In the genomic region with DNA sequence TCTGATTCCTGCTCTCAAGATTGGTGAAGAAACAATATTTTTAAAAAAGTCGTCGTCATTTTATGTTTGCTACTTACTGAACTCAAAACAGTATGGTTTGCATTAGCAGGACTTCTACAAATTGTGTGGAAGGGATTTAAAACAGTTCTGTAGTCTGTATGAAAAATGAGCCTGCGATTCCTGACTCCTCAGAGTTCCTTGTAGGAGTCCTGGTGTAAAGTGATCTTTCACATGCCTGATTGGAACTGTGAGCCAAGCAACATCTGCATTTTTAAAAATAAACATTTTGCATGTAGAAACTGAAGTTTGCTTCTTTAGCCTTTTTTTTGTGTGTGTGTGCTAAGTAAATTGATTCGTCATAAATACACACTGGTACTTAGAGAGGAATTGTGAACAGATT, we compare ENCODE assay signal across 17 cellular contexts.
DNase-seq lines count a peak whose midpoint lies in the region; ATAC-seq and TF ChIP-seq lines count a peak whose summit lies in the region.
"Had no signal": no experiment of that assay in that cellular context is flagged by ENCODE, and none has a peak within 500 bp of the region (broad histone marks: within the 10 kb centered on the region; RNA-seq: fewer than 3 reads in every experiment).

No MANE protein-coding gene starts in this region.

- TF ChIP-seq CTCF in AG09319 (IDR thresholded peaks at IDR 0.05; ENCODE audit: low read depth, low read length) (no peak), brain (conservative IDR thresholded peaks at IDR 0.05) (no peak), nephron (IDR thresholded peaks at IDR 0.05; ENCODE audit: unreplicated experiment in 3 of 3) (no peak)

- intact Hi-C loops in activated CD4-positive, alpha-beta memory T cell treated with anti-CD3 and anti-CD28 coated beads for 36 hours (cut with micrococcal nuclease) = no loop called here

- H3K4me1 Mint-ChIP-seq in brain = peaks cover 38% of the 10 kb centered on the region
- peaks cover 19% of the 10 kb centered on the region for H3K4me1 Mint-ChIP-seq in nephron
- no peaks in the 10 kb centered on the region for H3K4me1 Mint-ChIP-seq in activated CD4-positive, alpha-beta memory T cell treated with anti-CD3 and anti-CD28 coated beads for 36 hours (ENCODE audit: low read depth)
- H3K4me1 Mint-ChIP-seq: B cell, IgD-negative memory B cell had no signal

- peaks cover 1% of the 10 kb centered on the region for H3K36me3 Mint-ChIP-seq in brain
- peaks cover 2% of the 10 kb centered on the region for H3K36me3 Mint-ChIP-seq in nephron (ENCODE audit: low read depth)
- no peaks in the 10 kb centered on the region for H3K36me3 Mint-ChIP-seq in activated CD4-positive, alpha-beta memory T cell treated with anti-CD3 and anti-CD28 coated beads for 36 hours

- H3K4me3 Mint-ChIP-seq in brain = peak overlapping the region in 1 of 5 experiments; percentile 15
- no peak overlapping the region for H3K4me3 Mint-ChIP-seq in nephron
- H3K4me3 Mint-ChIP-seq in activated CD4-positive, alpha-beta memory T cell treated with anti-CD3 and anti-CD28 coated beads for 36 hours = no peak overlapping the region
- H3K4me3 Mint-ChIP-seq: B cell; CD4-positive, alpha-beta T cell; HFFc6; IgD-negative memory B cell had no signal

- H3K27ac Mint-ChIP-seq in brain (peak overlapping the region in 3 of 5 experiments; percentile 67 to 83 (median 74)), nephron (peak overlapping the region; percentile 69 to 79 (median 78))
- H3K27ac Mint-ChIP-seq in activated CD4-positive, alpha-beta memory T cell treated with anti-CD3 and anti-CD28 coated beads for 36 hours = no peak overlapping the region
- H3K27ac Mint-ChIP-seq: B cell; CD4-positive, alpha-beta T cell; HFFc6; IgD-negative memory B cell had no signal

- H3K27me3 Mint-ChIP-seq in brain (no peaks in the 10 kb centered on the region), nephron (ENCODE audit: low read depth) (no peaks in the 10 kb centered on the region)
- H3K27me3 Mint-ChIP-seq in activated CD4-positive, alpha-beta memory T cell treated with anti-CD3 and anti-CD28 coated beads for 36 hours = peaks cover 8% of the 10 kb centered on the region
- H3K27me3 Mint-ChIP-seq: IgD-negative memory B cell had no signal

- H3K9me3 Mint-ChIP-seq in brain = peaks cover 2 to 19% (median 12%) of the 10 kb centered on the region in 5 experiments
- H3K9me3 Mint-ChIP-seq in nephron = peaks cover 11% of the 10 kb centered on the region
- no peaks in the 10 kb centered on the region for H3K9me3 Mint-ChIP-seq in activated CD4-positive, alpha-beta memory T cell treated with anti-CD3 and anti-CD28 coated beads for 36 hours
- H3K9me3 Mint-ChIP-seq: CD4-positive, alpha-beta T cell; HFFc6 had no signal

- ATAC-seq in GM18867 (IDR thresholded peaks at IDR 0.05; ENCODE audit: unreplicated experiment) = no peak

- peak; percentile 10 for DNase-seq in AG09319 (ENCODE audit: extremely low read depth, low read depth)
- DNase-seq in fibroblast of gingiva (ENCODE audit: low read depth) = peak; percentile 71
- no peak for DNase-seq in NCI-H2029 treated with DMSO at 0.1 percent for 48 hours (lab: John Stamatoyannopoulos, UW)
- DNase-seq in activated CD4-positive, alpha-beta memory T cell treated with anti-CD3 and anti-CD28 coated beads for 36 hours = no peak
- DNase-seq in NCI-H524 treated with DMSO at 0.1 percent for 48 hours (lab: John Stamatoyannopoulos, UW) = no peak
- DNase-seq: 8988T; C1 segment of cervical spinal cord; Calu3; CD4-positive, alpha-beta T cell; DMS 273 treated with DMSO at 0.1 percent for 48 hours; HCEC 1CT; HFFc6 had no signal

- CTCF ChIA-PET in activated CD4-positive, alpha-beta memory T cell treated with anti-CD3 and anti-CD28 coated beads for 36 hours (lab: Charles Lee) = no interaction called here

- POLR2A ChIA-PET in activated CD4-positive, alpha-beta memory T cell treated with anti-CD3 and anti-CD28 coated beads for 36 hours (lab: Charles Lee) = no interaction called here

Comparison
In these comparisons a context has a peak if more than half of its experiments do, and no peak if none do; other contexts are left out.
1. DNase-seq: peak in AG09319 (single experiment) and fibroblast of gingiva (single experiment); none in NCI-H2029 treated with DMSO at 0.1 percent for 48 hours (single experiment), activated CD4-positive, alpha-beta memory T cell treated with anti-CD3 and anti-CD28 coated beads for 36 hours (single experiment) and NCI-H524 treated with DMSO at 0.1 percent for 48 hours (single experiment).